Comparison of ENCODE assay signal across 1 cellular context in genomic region chr2:238847841-238848565, GRCh38.
TF ChIP-seq lines count a peak whose summit lies in the region.

Gene TWIST2 (plus strand): TSS chr2:238848085. CDS start chr2:238848216, 131 bp downstream.

TF ChIP-seq in GM23338, 12 proteins besides CTCF, POLR2A, EP300 and RAD21 (continued from another document):
- no peak for TF ChIP-seq ZNF462 (CRISPR knock-in tag; IDR thresholded peaks at IDR 0.05)
- no peak for TF ChIP-seq JUNB (IDR thresholded peaks at IDR 0.05; ENCODE audit: unreplicated experiment)
- TF ChIP-seq POLR2AphosphoS5 (IDR thresholded peaks at IDR 0.05; ENCODE audit: low read depth), result no peak
- TF ChIP-seq CREB1 (CRISPR knock-in tag; IDR thresholded peaks at IDR 0.05; ENCODE audit: low read depth), result no peak
- no peak for TF ChIP-seq STAT1 (IDR thresholded peaks at IDR 0.05; ENCODE audit: unreplicated experiment)
- no peak for TF ChIP-seq NANOG (IDR thresholded peaks at IDR 0.05; ENCODE audit: borderline replicate concordance)
- TF ChIP-seq ETS1 (IDR thresholded peaks at IDR 0.05), result no peak
- TF ChIP-seq ZNF114 (CRISPR knock-in tag; IDR thresholded peaks at IDR 0.05), result no peak
- TF ChIP-seq ZNF331 (CRISPR knock-in tag; IDR thresholded peaks at IDR 0.05; ENCODE audit: low read depth), result no peak
- no peak for TF ChIP-seq EZH2phosphoT487 (IDR thresholded peaks at IDR 0.05; ENCODE audit: unreplicated experiment)
